ENCODE assay signal across 8 cellular contexts in genomic region chr2:43950383-43951008, GRCh38. TPM values are rescaled to one million over a fixed set of nuclear protein-coding genes. Genes with fewer than 3 reads are reported as not detected.
DNase-seq lines count a peak whose midpoint lies in the region; ATAC-seq and TF ChIP-seq lines count a peak whose summit lies in the region.

No MANE protein-coding gene starts in this region.

- no peaks in the 10 kb centered on the region for H3K4me1 ChIP-seq in left lung

- H3K27ac ChIP-seq in left lung = no peak overlapping the region

- H3K4me3 ChIP-seq in LNCaP clone FGC (ENCODE audit: low read depth, low read length) (no peak overlapping the region), left lung (no peak overlapping the region)

- no peaks in the 10 kb centered on the region for H3K9me3 ChIP-seq in left lung

- peak; percentile 4 for DNase-seq in activated CD4-positive, CD25-positive, alpha-beta regulatory T cell treated with anti-CD3 and anti-CD28 coated beads, Interleukin-2, amount 50 U/mL, for 16 hours (ENCODE audit: low read depth, low spot score)
- peak; percentile 2 for DNase-seq in LNCaP clone FGC (ENCODE audit: low read depth)
- peak; percentile 58 for DNase-seq in astrocyte of the hippocampus (ENCODE audit: low read depth, low spot score)
- no peak for DNase-seq in left lung
- DNase-seq in stimulated activated naive CD8-positive, alpha-beta T cell treated with anti-CD3 and anti-CD28 coated beads, Interleukin-15, Interleukin-2, amounts not matched to agents 100 U/mL and 50 U/mL, for 24 hours = no peak
- no peak for DNase-seq in activated gamma-delta T cell treated with Interleukin-2 at 50 U/mL for 16 hours

- peaks cover 0 to 80% of the 10 kb centered on the region in 2 donors for H3K36me3 ChIP-seq in left lung

- H3K27me3 ChIP-seq in left lung = no peaks in the 10 kb centered on the region

- TF ChIP-seq CTCF in LNCaP clone FGC (IDR thresholded peaks at IDR 0.05; ENCODE audit: control insufficient read depth, extremely low read depth, insufficient read depth) = no peak
- TF ChIP-seq CTCF in left lung (IDR thresholded peaks at IDR 0.05) = peak in 1 of 2 donors; percentile 13

- intact Hi-C loops in left lung (cut with DNase I) = no loop called here

- no peak for ATAC-seq in activated CD4-positive, CD25-positive, alpha-beta regulatory T cell treated with anti-CD3 and anti-CD28 coated beads, Interleukin-2, amount 50 U/mL, for 24 hours
- ATAC-seq in left lung (peak; percentile 63), GM19328 (IDR thresholded peaks at IDR 0.05; ENCODE audit: unreplicated experiment) (no peak)
- ATAC-seq in stimulated activated naive CD8-positive, alpha-beta T cell treated with anti-CD3 and anti-CD28 coated beads, Interleukin-15, Interleukin-2, amounts not matched to agents 100 U/mL and 50 U/mL, for 24 hours = no peak

RNA-seq across cellular contexts. Expression of gene LRPPRC, which starts 45.3 kb away (rescaled TPM):
- total RNA-seq in left lung = 10 to 100 TPM; 63.1 to 80.1 TPM

Comparison
In these comparisons a context has a peak if more than half of its experiments do, and no peak if none do; other contexts are left out.
1. DNase-seq: peak in activated CD4-positive, CD25-positive, alpha-beta regulatory T cell treated with anti-CD3 and anti-CD28 coated beads, Interleukin-2, amount 50 U/mL, for 16 hours (single experiment), LNCaP clone FGC (single experiment) and astrocyte of the hippocampus (single experiment); none in left lung (0 of 2), stimulated activated naive CD8-positive, alpha-beta T cell treated with anti-CD3 and anti-CD28 coated beads, Interleukin-15, Interleukin-2, amounts not matched to agents 100 U/mL and 50 U/mL, for 24 hours (single experiment) and activated gamma-delta T cell treated with Interleukin-2 at 50 U/mL for 16 hours (single experiment).